Comparison of ENCODE assay signal across 20 cellular contexts in genomic region chr15:100893261-100893963, GRCh38. TPM values are rescaled to one million over a fixed set of nuclear protein-coding genes. Genes with fewer than 3 reads are reported as not detected.
"Had no signal": no experiment of that assay in that cellular context is flagged by ENCODE, and none has a peak within 500 bp of the region (broad histone marks: within the 10 kb centered on the region; RNA-seq: fewer than 3 reads in every experiment).

No MANE protein-coding gene starts in this region.

- H3K27ac ChIP-seq: esophagus muscularis mucosa, gastrocnemius medialis, heart right ventricle, left ventricle myocardium inferior, lower lobe of right lung, neutrophil, right atrium auricular region, upper lobe of left lung, uterus had no signal

- DNase-seq: effector memory CD4-positive, alpha-beta T cell; gastrocnemius medialis; heart right ventricle; hypothalamus; islet precursor cell; left ventricle myocardium inferior; lower lobe of right lung; midbrain; posterior cingulate gyrus; small intestine; stimulated activated CD4-positive, alpha-beta T cell treated with anti-CD3 and anti-CD28 coated beads, Interleukin-2, amount 100 ng/mL, for 48 hours; stimulated activated naive CD8-positive, alpha-beta T cell treated with anti-CD3 and anti-CD28 coated beads, Interleukin-15, Interleukin-2, amounts not matched to agents 100 U/mL and 50 U/mL, for 24 hours; upper lobe of left lung had no signal

- H3K36me3 ChIP-seq: gastrocnemius medialis, left ventricle myocardium inferior, lower lobe of right lung, neutrophil, right atrium auricular region, tibial artery, upper lobe of left lung, uterus had no signal

- H3K4me3 ChIP-seq: esophagus muscularis mucosa, gastrocnemius medialis, heart right ventricle, left ventricle myocardium inferior, lower lobe of right lung, right atrium auricular region, tibial artery, upper lobe of left lung, uterus had no signal

- ATAC-seq: gastrocnemius medialis; heart right ventricle; lower lobe of right lung; natural killer cell treated with Interleukin-12 subunit alpha and Interleukin-12 subunit beta and Interleukin-15 and Interleukin-18, amount 100 ng/mL, for 72 hours; stimulated activated effector memory CD8-positive, alpha-beta T cell treated with anti-CD3 and anti-CD28 coated beads, Interleukin-12 subunit alpha, Interleukin-12 subunit beta, amount 100 ng/mL, for 72 hours; stimulated activated naive CD8-positive, alpha-beta T cell treated with anti-CD3 and anti-CD28 coated beads, Interleukin-15, Interleukin-2, amounts not matched to agents 100 U/mL and 50 U/mL, for 24 hours had no signal

- H3K4me1 ChIP-seq: uterus had no signal

- H3K27me3 ChIP-seq: right atrium auricular region, upper lobe of left lung, uterus had no signal

- H3K9me3 ChIP-seq: esophagus muscularis mucosa, gastrocnemius medialis, heart right ventricle, left ventricle myocardium inferior, lower lobe of right lung, neutrophil, right atrium auricular region, tibial artery, upper lobe of left lung, uterus had no signal

RNA-seq across cellular contexts. Expression of gene ALDH1A3, which starts 13.8 kb away (rescaled TPM):
- total RNA-seq: natural killer cell treated with Interleukin-12 subunit alpha and Interleukin-12 subunit beta and Interleukin-15 and Interleukin-18, amount 100 ng/mL, for 72 hours had no signal
